Comparison of ENCODE assay signal across 17 cellular contexts in genomic region chr22:28937206-28938025, GRCh38. TPM values are rescaled to one million over a fixed set of nuclear protein-coding genes. Genes with fewer than 3 reads are reported as not detected.
DNase-seq lines count a peak whose midpoint lies in the region; ATAC-seq and TF ChIP-seq lines count a peak whose summit lies in the region.
"Had no signal": no experiment of that assay in that cellular context is flagged by ENCODE, and none has a peak within 500 bp of the region (broad histone marks: within the 10 kb centered on the region; RNA-seq: fewer than 3 reads in every experiment).

No MANE protein-coding gene starts in this region.

- no peaks in the 10 kb centered on the region for H3K9me3 Mint-ChIP-seq in neural progenitor cell
- no peaks in the 10 kb centered on the region for H3K9me3 Mint-ChIP-seq in activated naive CD8-positive, alpha-beta T cell treated with anti-CD3 and anti-CD28 coated beads, Interleukin-2, amount 50 U/mL, for 24 hours
- H3K9me3 Mint-ChIP-seq: CD8-positive, alpha-beta T cell; GM23338; IgD-negative memory B cell had no signal

- no peak overlapping the region for H3K9ac ChIP-seq in neural progenitor cell

- H3K4me3 ChIP-seq in cardiac muscle cell (no peak overlapping the region), neural progenitor cell (no peak overlapping the region)
- H3K4me3 ChIP-seq: GM23338 had no signal

- H3K36me3 Mint-ChIP-seq in neural progenitor cell = peaks cover 14% of the 10 kb centered on the region
- H3K36me3 Mint-ChIP-seq in activated naive CD8-positive, alpha-beta T cell treated with anti-CD3 and anti-CD28 coated beads, Interleukin-2, amount 50 U/mL, for 24 hours (ENCODE audit: low read depth) = no peaks in the 10 kb centered on the region
- H3K36me3 Mint-ChIP-seq: CD14-positive monocyte; CD8-positive, alpha-beta T cell had no signal

- intact Hi-C loops in Right ventricle myocardium superior (cut with DNase I) = no loop called here

- H3K36me3 ChIP-seq in cardiac muscle cell (no peaks in the 10 kb centered on the region), neural progenitor cell (no peaks in the 10 kb centered on the region)

- H3K27me3 Mint-ChIP-seq in neural progenitor cell (ENCODE audit: insufficient read depth, low read depth) = peaks cover 3% of the 10 kb centered on the region
- peaks cover 58% of the 10 kb centered on the region for H3K27me3 Mint-ChIP-seq in activated naive CD8-positive, alpha-beta T cell treated with anti-CD3 and anti-CD28 coated beads, Interleukin-2, amount 50 U/mL, for 24 hours

- H3K27ac ChIP-seq in cardiac muscle cell = peak overlapping the region; percentile 8
- no peak overlapping the region for H3K27ac ChIP-seq in neural progenitor cell
- H3K27ac ChIP-seq: 22Rv1 had no signal

- H3K4me1 ChIP-seq in cardiac muscle cell (ENCODE audit: low read depth) (peaks cover 55% of the 10 kb centered on the region), neural progenitor cell (peaks cover 67% of the 10 kb centered on the region)

- peaks cover 11% of the 10 kb centered on the region for H4K20me1 ChIP-seq in neural progenitor cell (ENCODE audit: low read depth)

- ATAC-seq in Right ventricle myocardium superior (ENCODE audit: poor library complexity) (no peak), GM21619 (IDR thresholded peaks at IDR 0.05; ENCODE audit: unreplicated experiment) (no peak), GM18511 (IDR thresholded peaks at IDR 0.05; ENCODE audit: unreplicated experiment) (no peak)
- no peak for ATAC-seq in activated naive CD8-positive, alpha-beta T cell treated with anti-CD3 and anti-CD28 coated beads, Interleukin-2, amount 50 U/mL, for 24 hours
- ATAC-seq: CD8-positive, alpha-beta T cell; GM23338 had no signal

- H3K4me2 ChIP-seq in neural progenitor cell = no peak overlapping the region
- H3K4me2 ChIP-seq: GM23338 had no signal

- H3K4me3 Mint-ChIP-seq in neural progenitor cell = no peak overlapping the region
- H3K4me3 Mint-ChIP-seq in activated naive CD8-positive, alpha-beta T cell treated with anti-CD3 and anti-CD28 coated beads, Interleukin-2, amount 50 U/mL, for 24 hours = no peak overlapping the region
- H3K4me3 Mint-ChIP-seq: CD14-positive monocyte; CD8-positive, alpha-beta T cell; GM23338; IgD-negative memory B cell had no signal

- peaks cover 40% of the 10 kb centered on the region for H3F3A ChIP-seq in neural progenitor cell (ENCODE audit: low read depth)

- no peaks in the 10 kb centered on the region for H3K9me3 ChIP-seq in cardiac muscle cell (ENCODE audit: low read depth)
- no peaks in the 10 kb centered on the region for H3K9me3 ChIP-seq in neural progenitor cell (ENCODE audit: low read depth)
- H3K9me3 ChIP-seq: Caco-2 had no signal

- TF ChIP-seq CTCF in cardiac muscle cell (IDR thresholded peaks at IDR 0.05; ENCODE audit: low read depth, low read length) (no peak), neural progenitor cell (IDR thresholded peaks at IDR 0.05) (no peak)

- DNase-seq in cardiac muscle cell (ENCODE audit: low read depth in 1 of 2, low spot score in 1 of 2) = no peak
- DNase-seq in Right ventricle myocardium superior = no peak
- DNase-seq in epidermal melanocyte (ENCODE audit: insufficient read length, low spot score) = peak; percentile 47
- no peak for DNase-seq in neural progenitor cell (ENCODE audit: low spot score)
- no peak for DNase-seq in GM19238 (ENCODE audit: insufficient read length, low spot score)
- DNase-seq in activated naive CD8-positive, alpha-beta T cell treated with anti-CD3 and anti-CD28 coated beads, Interleukin-2, amount 50 U/mL, for 24 hours = no peak
- DNase-seq: Caco-2; CD8-positive, alpha-beta T cell; DND-41; GDM1; H7 had no signal

- H3K79me2 ChIP-seq in neural progenitor cell (ENCODE audit: low read depth) = peaks cover 78% of the 10 kb centered on the region

- H3K27me3 ChIP-seq in cardiac muscle cell (no peaks in the 10 kb centered on the region), neural progenitor cell (no peaks in the 10 kb centered on the region)

- H3K4me1 Mint-ChIP-seq in neural progenitor cell = peaks cover 93% of the 10 kb centered on the region
- no peaks in the 10 kb centered on the region for H3K4me1 Mint-ChIP-seq in activated naive CD8-positive, alpha-beta T cell treated with anti-CD3 and anti-CD28 coated beads, Interleukin-2, amount 50 U/mL, for 24 hours
- H3K4me1 Mint-ChIP-seq: CD14-positive monocyte had no signal

- no peak overlapping the region for H2AFZ ChIP-seq in neural progenitor cell (replicated peaks)
- H2AFZ ChIP-seq: GM23338 had no signal

- H3K27ac Mint-ChIP-seq in neural progenitor cell = peak overlapping the region; percentile 6
- no peak overlapping the region for H3K27ac Mint-ChIP-seq in activated naive CD8-positive, alpha-beta T cell treated with anti-CD3 and anti-CD28 coated beads, Interleukin-2, amount 50 U/mL, for 24 hours
- H3K27ac Mint-ChIP-seq: CD14-positive monocyte; CD8-positive, alpha-beta T cell; GM23338; IgD-negative memory B cell had no signal

RNA-seq across cellular contexts. Expression of gene ZNRF3, which starts 54.0 kb away (rescaled TPM):
- 35.4 and 40.4 TPM in 2 replicates for total RNA-seq in cardiac muscle cell
- 23.8 and 25.5 TPM in 2 replicates for polyA plus RNA-seq in cardiac muscle cell
- total RNA-seq in Right ventricle myocardium superior = 5.0 TPM
- total RNA-seq in neural progenitor cell (ENCODE audit: low replicate concordance) = 4.1 and 12.0 TPM in 2 replicates
- polyA plus RNA-seq: CD14-positive monocyte had no signal
